In genomic region chr11:130999086-130999485, GRCh38 we compare ENCODE assay signal across 22 cellular contexts.
DNase-seq lines count a peak whose midpoint lies in the region; ATAC-seq, FAIRE-seq and TF ChIP-seq lines count a peak whose summit lies in the region.
"Had no signal": no experiment of that assay in that cellular context is flagged by ENCODE, and none has a peak within 500 bp of the region (broad histone marks: within the 10 kb centered on the region; RNA-seq: fewer than 3 reads in every experiment).

No MANE protein-coding gene starts in this region.

- no peak overlapping the region for H2AFZ ChIP-seq in smooth muscle cell (ENCODE audit: low read depth)

- H3K9me3 Mint-ChIP-seq in MCF 10A (ENCODE audit: unreplicated experiment), result no peaks in the 10 kb centered on the region
- H3K9me3 Mint-ChIP-seq: activated CD8-positive, alpha-beta T cell treated with anti-CD3 and anti-CD28 coated beads for 36 hours; activated naive CD8-positive, alpha-beta T cell treated with anti-CD3 and anti-CD28 coated beads for 36 hours had no signal

- no peaks in the 10 kb centered on the region for H4K20me1 ChIP-seq in smooth muscle cell (ENCODE audit: low read depth)

- H3K27me3 Mint-ChIP-seq in MCF 10A (ENCODE audit: insufficient read depth, unreplicated experiment), result no peaks in the 10 kb centered on the region
- H3K27me3 Mint-ChIP-seq: activated CD8-positive, alpha-beta T cell treated with anti-CD3 and anti-CD28 coated beads for 36 hours had no signal

- H3K27ac ChIP-seq in breast epithelium, result no peak overlapping the region
- peak overlapping the region; percentile 25 for H3K27ac ChIP-seq in smooth muscle cell (ENCODE audit: low read depth)
- H3K27ac ChIP-seq: 22Rv1, transverse colon, WERI-Rb-1 had no signal

- no peak for ATAC-seq in omental fat pad (ENCODE audit: low FRiP score)
- ATAC-seq: activated CD8-positive, alpha-beta T cell treated with anti-CD3 and anti-CD28 coated beads for 36 hours; left colon had no signal

- H3K9ac ChIP-seq in smooth muscle cell (ENCODE audit: low read depth), result no peak overlapping the region

- no peak overlapping the region for H3K27ac Mint-ChIP-seq in MCF 10A (ENCODE audit: low read depth, unreplicated experiment)
- H3K27ac Mint-ChIP-seq: activated CD8-positive, alpha-beta T cell treated with anti-CD3 and anti-CD28 coated beads for 36 hours; activated naive CD8-positive, alpha-beta T cell treated with anti-CD3 and anti-CD28 coated beads for 36 hours had no signal

- H3K9me3 ChIP-seq in breast epithelium (no peaks in the 10 kb centered on the region), smooth muscle cell (replicated peaks; ENCODE audit: low read depth) (no peaks in the 10 kb centered on the region)
- H3K9me3 ChIP-seq: transverse colon had no signal

- H3K4me3 Mint-ChIP-seq in MCF 10A (ENCODE audit: unreplicated experiment), result no peak overlapping the region
- H3K4me3 Mint-ChIP-seq: activated CD8-positive, alpha-beta T cell treated with anti-CD3 and anti-CD28 coated beads for 36 hours; activated naive CD8-positive, alpha-beta T cell treated with anti-CD3 and anti-CD28 coated beads for 36 hours had no signal

- no peak for FAIRE-seq in H54 (lab: Jason Lieb, UNC)

- no peaks in the 10 kb centered on the region for H3F3A ChIP-seq in smooth muscle cell (ENCODE audit: low read depth)

- H3K79me2 ChIP-seq in smooth muscle cell (ENCODE audit: low read depth), result no peaks in the 10 kb centered on the region

- no peak overlapping the region for H3K4me3 ChIP-seq in breast epithelium
- H3K4me3 ChIP-seq in astrocyte of the spinal cord (ENCODE audit: low read depth, low read length), result no peak overlapping the region
- no peak overlapping the region for H3K4me3 ChIP-seq in fibroblast of pulmonary artery (replicated peaks; ENCODE audit: low read depth, low read length)
- H3K4me3 ChIP-seq in smooth muscle cell, result no peak overlapping the region
- H3K4me3 ChIP-seq: transverse colon had no signal

- no peaks in the 10 kb centered on the region for H3K27me3 ChIP-seq in breast epithelium
- peaks cover 6% of the 10 kb centered on the region for H3K27me3 ChIP-seq in smooth muscle cell (ENCODE audit: low read depth)
- H3K27me3 ChIP-seq: transverse colon had no signal

- no peaks in the 10 kb centered on the region for H3K4me1 ChIP-seq in breast epithelium
- H3K4me1 ChIP-seq in smooth muscle cell (ENCODE audit: low read depth), result no peaks in the 10 kb centered on the region
- H3K4me1 ChIP-seq: transverse colon had no signal

- no peaks in the 10 kb centered on the region for H3K36me3 Mint-ChIP-seq in MCF 10A (ENCODE audit: insufficient read depth, unreplicated experiment)
- H3K36me3 Mint-ChIP-seq: activated naive CD8-positive, alpha-beta T cell treated with anti-CD3 and anti-CD28 coated beads for 36 hours had no signal

- no peak for TF ChIP-seq CTCF in MCF 10A (IDR thresholded peaks at IDR 0.05; ENCODE audit: unreplicated experiment)
- no peak for TF ChIP-seq CTCF in breast epithelium (IDR thresholded peaks at IDR 0.05)
- TF ChIP-seq CTCF in astrocyte of the spinal cord (IDR thresholded peaks at IDR 0.05; ENCODE audit: low read depth, low read length), result no peak
- TF ChIP-seq CTCF in fibroblast of pulmonary artery (IDR thresholded peaks at IDR 0.05; ENCODE audit: low read length, missing control alignments), result no peak
- no peak for TF ChIP-seq CTCF in smooth muscle cell (IDR thresholded peaks at IDR 0.05; ENCODE audit: borderline replicate concordance, insufficient read depth, poor library complexity, severe bottlenecking)
- no peak for TF ChIP-seq CTCF in omental fat pad (IDR thresholded peaks at IDR 0.05)

- no TSS peak for BruUV-seq in MCF 10A (replicated peaks; lab: Mats Ljungman, UMichigan)

- TF ChIP-seq POLR2A in breast epithelium (IDR thresholded peaks at IDR 0.05) (no peak), H54 (IDR thresholded peaks at IDR 0.05; ENCODE audit: low read depth, low read length) (no peak)

- H3K4me2 ChIP-seq in smooth muscle cell, result no peak overlapping the region

- intact Hi-C loops in MCF 10A (cut with micrococcal nuclease), result no loop called here
- intact Hi-C loops in breast epithelium (cut with DNase I; ENCODE audit: low total_unique reads), result no loop called here

- WGBS in smooth muscle cell (ENCODE audit: low lambda C conversion rate), result 21% methylated on average over 1 of the region's 1 CpG

- peaks cover 43% of the 10 kb centered on the region for H3K4me1 Mint-ChIP-seq in MCF 10A (ENCODE audit: insufficient read depth, unreplicated experiment)
- H3K4me1 Mint-ChIP-seq: activated naive CD8-positive, alpha-beta T cell treated with anti-CD3 and anti-CD28 coated beads for 36 hours had no signal

- CTCF ChIA-PET in MCF 10A (lab: Yijun Ruan, JAX), result interaction anchor here (0.6 to 1.4 kb wide), 3 partner anchors 20 to 84 kb away, joined by 3 to 7 read pairs (median 3); no protein-coding TSS in a partner anchor

- in situ Hi-C loops in astrocyte of the spinal cord (cut with HindIII; ENCODE audit: low sequenced_read_pairs), result no loop called here

- POLR2A ChIA-PET in MCF 10A (lab: Yijun Ruan, JAX), result no interaction called here

- H3K36me3 ChIP-seq in breast epithelium, result no peaks in the 10 kb centered on the region
- H3K36me3 ChIP-seq in smooth muscle cell (ENCODE audit: low read depth), result no peaks in the 10 kb centered on the region
- H3K36me3 ChIP-seq: transverse colon, WERI-Rb-1 had no signal

- DNase-seq in MCF 10A (ENCODE audit: unreplicated experiment), result peak; percentile 6
- DNase-seq in breast epithelium (ENCODE audit: low spot score in 2 of 2), result no peak
- DNase-seq in astrocyte of the spinal cord (ENCODE audit: low read depth, low spot score), result peak; percentile 48
- DNase-seq in fibroblast of pulmonary artery (ENCODE audit: low read depth), result peak; percentile 65
- DNase-seq in smooth muscle cell (lab: John Stamatoyannopoulos, UW; ENCODE audit: unreplicated experiment), result no peak
- DNase-seq in H54 (ENCODE audit: insufficient read length, low spot score), result no peak
- DNase-seq in OCI-M1 (lab: John Stamatoyannopoulos, UW), result no peak
- DNase-seq in omental fat pad (ENCODE audit: low spot score), result no peak
- DNase-seq: activated CD8-positive, alpha-beta T cell treated with anti-CD3 and anti-CD28 coated beads for 36 hours; activated naive CD8-positive, alpha-beta T cell treated with anti-CD3 and anti-CD28 coated beads for 36 hours; cerebellar nuclear complex; hippocampal formation; left colon; NCI-H1048; NCI-H2107; NCI-H69; nucleus accumbens; RPMI8226; T-helper 1 cell; transverse colon; WERI-Rb-1 had no signal

Comparison
In these comparisons a context has a peak if more than half of its experiments do, and no peak if none do; other contexts are left out.
1. DNase-seq: peak in MCF 10A (single experiment), astrocyte of the spinal cord (single experiment) and fibroblast of pulmonary artery (single experiment); none in breast epithelium (0 of 2), smooth muscle cell (single experiment), H54 (single experiment), OCI-M1 (single experiment) and omental fat pad (single experiment).